ENCODE assay signal across 8 cellular contexts in the genomic region with DNA sequence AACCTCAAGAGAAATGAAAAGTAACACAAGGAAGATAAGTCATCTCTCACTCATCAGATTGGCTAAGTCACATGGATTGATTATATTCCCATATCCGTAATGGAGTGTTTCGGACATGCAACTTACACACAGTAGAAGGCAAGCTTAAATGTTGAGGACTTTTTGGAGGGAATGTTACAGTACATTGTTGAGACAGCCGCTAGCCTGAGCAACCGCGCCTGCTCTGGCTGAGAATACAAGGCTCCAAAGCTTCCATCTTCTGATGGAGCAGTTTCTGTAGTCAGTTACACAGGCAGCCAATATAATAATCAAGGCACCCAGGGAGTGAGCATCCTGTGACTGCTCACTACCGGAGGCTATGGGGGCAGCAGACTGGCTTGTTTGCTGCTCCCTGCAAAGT. TPM values are rescaled to one million over a fixed set of nuclear protein-coding genes. Genes with fewer than 3 reads are reported as not detected.
DNase-seq lines count a peak whose midpoint lies in the region; ATAC-seq and TF ChIP-seq lines count a peak whose summit lies in the region.

No MANE protein-coding gene starts in this region.

- no peaks in the 10 kb centered on the region for H3K36me3 Mint-ChIP-seq in stimulated activated effector memory CD8-positive, alpha-beta T cell treated with anti-CD3 and anti-CD28 coated beads, Interleukin-12 subunit alpha, Interleukin-12 subunit beta, amount 100 ng/mL, for 72 hours

- TF ChIP-seq CTCF in SU-DHL-6 (IDR thresholded peaks at IDR 0.05; ENCODE audit: insufficient read depth, low read length, poor library complexity, severe bottlenecking) (no peak), foreskin keratinocyte (conservative IDR thresholded peaks at IDR 0.05) (no peak)

- H3K4me1 ChIP-seq in foreskin keratinocyte: peaks cover 4% of the 10 kb centered on the region

- H3K4me2 ChIP-seq in SU-DHL-6 (ENCODE audit: low read depth, low read length, poor library complexity, severe bottlenecking): peak overlapping the region; percentile 61

- no peaks in the 10 kb centered on the region for H3K9me2 ChIP-seq in SU-DHL-6 (replicated peaks; ENCODE audit: insufficient read depth, low read length)

- peak overlapping the region; percentile 86 for H3K27ac Mint-ChIP-seq in stimulated activated effector memory CD8-positive, alpha-beta T cell treated with anti-CD3 and anti-CD28 coated beads, Interleukin-12 subunit alpha, Interleukin-12 subunit beta, amount 100 ng/mL, for 72 hours

- peaks cover 29% of the 10 kb centered on the region for H3K4me1 Mint-ChIP-seq in stimulated activated effector memory CD8-positive, alpha-beta T cell treated with anti-CD3 and anti-CD28 coated beads, Interleukin-12 subunit alpha, Interleukin-12 subunit beta, amount 100 ng/mL, for 72 hours

- H3F3A ChIP-seq in SU-DHL-6 (ENCODE audit: insufficient read depth): no peaks in the 10 kb centered on the region

- no peaks in the 10 kb centered on the region for H3K79me2 ChIP-seq in SU-DHL-6 (ENCODE audit: insufficient read depth, low read length)

- H3K9ac ChIP-seq in SU-DHL-6 (ENCODE audit: low read length): peak overlapping the region; percentile 55; the same call in 1 of the 2 replicates

- no peak overlapping the region for H3K27ac ChIP-seq in SU-DHL-6 (ENCODE audit: low read depth, low read length)
- no peak overlapping the region for H3K27ac ChIP-seq in foreskin keratinocyte

- no peak overlapping the region for H3K4me3 ChIP-seq in SU-DHL-6 (ENCODE audit: insufficient read depth, low read length, poor library complexity, severe bottlenecking)

- H3K9me3 Mint-ChIP-seq in stimulated activated effector memory CD8-positive, alpha-beta T cell treated with anti-CD3 and anti-CD28 coated beads, Interleukin-12 subunit alpha, Interleukin-12 subunit beta, amount 100 ng/mL, for 72 hours: no peaks in the 10 kb centered on the region

- no peaks in the 10 kb centered on the region for H3K36me3 ChIP-seq in SU-DHL-6 (ENCODE audit: low read length)

- no peaks in the 10 kb centered on the region for H4K20me1 ChIP-seq in SU-DHL-6 (ENCODE audit: low read depth, low read length)

- H3K4me3 Mint-ChIP-seq in stimulated activated effector memory CD8-positive, alpha-beta T cell treated with anti-CD3 and anti-CD28 coated beads, Interleukin-12 subunit alpha, Interleukin-12 subunit beta, amount 100 ng/mL, for 72 hours: peak overlapping the region; percentile 75

- H3K27me3 ChIP-seq in SU-DHL-6 (ENCODE audit: low read length) (no peaks in the 10 kb centered on the region), foreskin keratinocyte (no peaks in the 10 kb centered on the region)

- H3K9me3 ChIP-seq in SU-DHL-6 (ENCODE audit: insufficient read depth, low read length): no peaks in the 10 kb centered on the region

- peak; percentile 7 for ATAC-seq in foreskin keratinocyte
- no peak for ATAC-seq in stimulated activated effector memory CD8-positive, alpha-beta T cell treated with anti-CD3 and anti-CD28 coated beads, Interleukin-12 subunit alpha, Interleukin-12 subunit beta, amount 100 ng/mL, for 72 hours

- DNase-seq in NCI-H345 treated with DMSO at 0.1 percent for 48 hours (lab: John Stamatoyannopoulos, UW; ENCODE audit: unreplicated experiment) (peak; percentile 3), NCI-H345 (lab: John Stamatoyannopoulos, UW) (no peak), foreskin keratinocyte (no peak), activated gamma-delta T cell treated with Interleukin-2 at 50 U/mL for 16 hours (no peak), HuH-7.5 (ENCODE audit: low spot score) (no peak)
- no peak for DNase-seq in stimulated activated effector memory CD8-positive, alpha-beta T cell treated with anti-CD3 and anti-CD28 coated beads, Interleukin-12 subunit alpha, Interleukin-12 subunit beta, amount 100 ng/mL, for 72 hours (ENCODE audit: low spot score in 2 of 2)
- no peak for DNase-seq in stimulated activated CD4-positive, alpha-beta T cell treated with anti-CD3 and anti-CD28 coated beads, Interleukin-2, amount 100 ng/mL, for 24 hours

- peak overlapping the region; percentile 77 for H2AFZ ChIP-seq in SU-DHL-6 (ENCODE audit: low read depth, low read length, severe bottlenecking)

RNA-seq across cellular contexts. Expression of a gene that starts 1.0 kb away (rescaled TPM):
- total RNA-seq in foreskin keratinocyte: 14.1 and 15.2 TPM in 2 replicates
- 18.5 and 19.1 TPM in 2 replicates for polyA plus RNA-seq in foreskin keratinocyte

RNA-seq across cellular contexts. Expression of a gene that starts 40.3 kb away (rescaled TPM):
- 9.0 and 9.9 TPM in 2 replicates for total RNA-seq in foreskin keratinocyte
- polyA plus RNA-seq in foreskin keratinocyte: 4.3 and 4.8 TPM in 2 replicates
